In the genomic region with DNA sequence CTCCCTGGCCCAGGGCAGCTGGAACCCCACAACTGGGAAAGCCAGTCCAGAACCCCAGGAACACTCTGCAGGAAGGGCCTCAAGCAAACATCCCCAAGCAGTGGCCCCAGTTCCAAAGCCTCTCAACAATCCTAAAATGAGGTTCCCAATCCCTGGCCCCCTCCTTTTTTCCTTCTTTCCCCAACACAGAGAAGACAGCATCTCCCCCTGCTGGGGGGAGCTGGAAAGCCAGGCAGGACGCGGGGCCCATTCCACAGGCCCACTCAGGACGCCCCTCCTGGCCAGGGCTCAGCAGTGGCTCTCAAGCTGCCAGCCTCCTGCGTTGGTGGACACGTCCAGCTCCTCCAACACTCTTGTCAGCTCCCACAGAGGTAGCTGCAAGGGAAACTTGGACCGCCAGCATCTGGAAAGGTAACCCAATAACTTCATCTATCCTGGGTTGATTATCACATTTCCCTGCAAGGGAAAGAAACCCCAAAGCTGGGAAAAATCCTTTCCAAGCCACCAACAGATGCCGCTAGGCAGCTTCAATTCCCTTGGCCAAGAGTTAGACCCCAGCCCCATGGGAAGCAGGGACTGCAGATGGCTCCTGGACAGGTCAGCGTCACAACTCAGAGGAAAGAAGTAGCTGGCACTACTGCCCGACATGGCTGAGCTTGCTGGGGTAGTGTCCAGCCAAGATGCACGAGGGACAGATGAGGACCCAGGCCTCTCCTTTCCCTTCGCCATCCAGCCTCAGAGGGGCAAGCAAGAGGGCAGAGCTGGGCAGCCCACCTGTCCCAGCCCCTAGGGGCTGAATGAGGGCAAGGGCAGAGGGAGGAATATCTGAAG, we compare ENCODE assay signal across 8 cellular contexts. TPM values are rescaled to one million over a fixed set of nuclear protein-coding genes. Genes with fewer than 3 reads are reported as not detected.
DNase-seq lines count a peak whose midpoint lies in the region; ATAC-seq, FAIRE-seq and TF ChIP-seq lines count a peak whose summit lies in the region.

No MANE protein-coding gene starts in this region.

- ATAC-seq in activated CD8-positive, alpha-beta T cell treated with anti-CD3 and anti-CD28 coated beads, Interleukin-2, amount 10 ng/mL, durations not matched to agents 7 days and 5 days = no peak
- no peak for ATAC-seq in GM21529 (IDR thresholded peaks at IDR 0.05; ENCODE audit: unreplicated experiment)

- no peak overlapping the region for H3K4me3 Mint-ChIP-seq in CD14-positive monocyte
- no peak overlapping the region for H3K4me3 Mint-ChIP-seq in activated CD8-positive, alpha-beta T cell treated with anti-CD3 and anti-CD28 coated beads, Interleukin-2, amount 10 ng/mL, durations not matched to agents 7 days and 5 days

- H3K27me3 Mint-ChIP-seq in CD14-positive monocyte (ENCODE audit: low read depth in 3 of 3) = peaks cover 0 to 2% (median 2%) of the 10 kb centered on the region in 3 donors
- H3K27me3 Mint-ChIP-seq in activated CD8-positive, alpha-beta T cell treated with anti-CD3 and anti-CD28 coated beads, Interleukin-2, amount 10 ng/mL, durations not matched to agents 7 days and 5 days (ENCODE audit: low read depth) = no peaks in the 10 kb centered on the region

- TF ChIP-seq POLR2A in tibial nerve (IDR thresholded peaks at IDR 0.05) (no peak), GM12891 (IDR thresholded peaks at IDR 0.05; ENCODE audit: low read depth, low read length) (no peak)

- POLR2A ChIA-PET in activated CD8-positive, alpha-beta T cell treated with anti-CD3 and anti-CD28 coated beads, Interleukin-2, amount 10 ng/mL, durations not matched to agents 7 days and 5 days (lab: Charles Lee) = no interaction called here

- no peaks in the 10 kb centered on the region for H3K9me3 ChIP-seq in tibial nerve

- peaks cover under 1 to 99% (median 36%) of the 10 kb centered on the region in 4 donors for H3K4me1 ChIP-seq in tibial nerve

- no peak for FAIRE-seq in GM12891 (lab: Jason Lieb, UNC)

- 49 to 53% methylated on average over 11 of the region's 11 CpGs for WGBS in tibial nerve, 2 donors

- H3K27ac ChIP-seq in tibial nerve = peak overlapping the region in 1 of 4 donors; percentile 49

- peaks cover 0 to 46% (median 8%) of the 10 kb centered on the region in 3 donors for H3K36me3 ChIP-seq in tibial nerve

- peak; percentile 78 for TF ChIP-seq CTCF in CD14-positive monocyte (IDR thresholded peaks at IDR 0.05)
- peak; percentile 89 for TF ChIP-seq CTCF in HFF-Myc (IDR thresholded peaks at IDR 0.05; ENCODE audit: low read depth, low read length, missing control alignments)
- TF ChIP-seq CTCF in tibial nerve (IDR thresholded peaks at IDR 0.05) = peak; percentile 35 to 72 (median 63)

- TF ChIP-seq EP300 in tibial nerve (IDR thresholded peaks at IDR 0.05) = no peak

- DNase-seq in CD14-positive monocyte (ENCODE audit: low spot score) = no peak
- no peak for DNase-seq in HFF-Myc (ENCODE audit: extremely low read depth, low read depth)
- DNase-seq in activated CD8-positive, alpha-beta T cell treated with anti-CD3 and anti-CD28 coated beads, Interleukin-2, amount 10 ng/mL, durations not matched to agents 7 days and 5 days = peak; percentile 36
- DNase-seq in hepatic stellate cell (ENCODE audit: low spot score) = peak; percentile 73
- DNase-seq in tibial nerve (ENCODE audit: low spot score in 2 of 2) = no peak
- DNase-seq in NCI-H2029 treated with DMSO at 0.1 percent for 48 hours (lab: John Stamatoyannopoulos, UW) = no peak
- no peak for DNase-seq in GM12891 (ENCODE audit: insufficient read length, low spot score)

- CTCF ChIA-PET in activated CD8-positive, alpha-beta T cell treated with anti-CD3 and anti-CD28 coated beads, Interleukin-2, amount 10 ng/mL, durations not matched to agents 7 days and 5 days (lab: Charles Lee) = interaction anchor here (0.6 to 4.0 kb wide), 16 partner anchors 7 to 398 kb away, joined by 3 to 20 read pairs (median 4); partner anchors contain the start of genes HDAC5 and LSM12

- H3K27me3 ChIP-seq in tibial nerve = no peaks in the 10 kb centered on the region

- peaks cover 40% of the 10 kb centered on the region for H3K4me1 Mint-ChIP-seq in CD14-positive monocyte
- H3K4me1 Mint-ChIP-seq in activated CD8-positive, alpha-beta T cell treated with anti-CD3 and anti-CD28 coated beads, Interleukin-2, amount 10 ng/mL, durations not matched to agents 7 days and 5 days (ENCODE audit: low read depth) = peaks cover 18% of the 10 kb centered on the region

- H3K36me3 Mint-ChIP-seq in CD14-positive monocyte = peaks cover 63 to 64% of the 10 kb centered on the region in 2 donors
- no peaks in the 10 kb centered on the region for H3K36me3 Mint-ChIP-seq in activated CD8-positive, alpha-beta T cell treated with anti-CD3 and anti-CD28 coated beads, Interleukin-2, amount 10 ng/mL, durations not matched to agents 7 days and 5 days (ENCODE audit: low read depth)

- H3K4me3 ChIP-seq in HFF-Myc (replicated peaks; ENCODE audit: low read depth, low read length) = no peak overlapping the region
- no peak overlapping the region for H3K4me3 ChIP-seq in tibial nerve

- no peaks in the 10 kb centered on the region for H3K9me3 Mint-ChIP-seq in CD14-positive monocyte
- no peaks in the 10 kb centered on the region for H3K9me3 Mint-ChIP-seq in activated CD8-positive, alpha-beta T cell treated with anti-CD3 and anti-CD28 coated beads, Interleukin-2, amount 10 ng/mL, durations not matched to agents 7 days and 5 days (ENCODE audit: insufficient read depth)

- H3K27ac Mint-ChIP-seq in CD14-positive monocyte = peak overlapping the region in 2 of 7 donors; percentile 42 to 77
- no peak overlapping the region for H3K27ac Mint-ChIP-seq in activated CD8-positive, alpha-beta T cell treated with anti-CD3 and anti-CD28 coated beads, Interleukin-2, amount 10 ng/mL, durations not matched to agents 7 days and 5 days

- intact Hi-C loops in CD14-positive monocyte (cut with micrococcal nuclease) = no loop called here

TF ChIP-seq in GM12891, 5 proteins besides CTCF, POLR2A, EP300 and RAD21:
- TF ChIP-seq PAX5 (IDR thresholded peaks at IDR 0.05; ENCODE audit: insufficient read depth, low read length, severe bottlenecking) (no peak), POLR2AphosphoS5 (IDR thresholded peaks at IDR 0.05; ENCODE audit: low read depth, low read length) (no peak), SPI1 (IDR thresholded peaks at IDR 0.05; ENCODE audit: low read depth, low read length) (no peak), POU2F2 (IDR thresholded peaks at IDR 0.05; ENCODE audit: low read depth, low read length) (no peak), TAF1 (IDR thresholded peaks at IDR 0.05; ENCODE audit: low read depth, low read length) (no peak)

RNA-seq across cellular contexts. Expression of gene HDAC5, which starts 7.6 kb away (rescaled TPM):
- 10 to 100 TPM; 16.1 to 24.7 TPM for polyA plus RNA-seq in CD14-positive monocyte
- total RNA-seq in activated CD8-positive, alpha-beta T cell treated with anti-CD3 and anti-CD28 coated beads, Interleukin-2, amount 10 ng/mL, durations not matched to agents 7 days and 5 days = 10 to 100 TPM; 24.0 to 24.9 TPM
- total RNA-seq in tibial nerve = 100 to 1,000 TPM in 3 of 4 donors, 10 to 100 TPM in 1; 99.8 to 201 (median 125) TPM
- 16.4 TPM for polyA plus RNA-seq in GM12891 (2012; ENCODE audit: low read depth, missing spikeins)

RNA-seq across cellular contexts. Expression of gene HROB, which starts 25.9 kb away (rescaled TPM):
- under 1 TPM; 0.17 to 0.20 TPM for polyA plus RNA-seq in CD14-positive monocyte
- 10 to 100 TPM; 16.4 to 18.0 TPM for total RNA-seq in activated CD8-positive, alpha-beta T cell treated with anti-CD3 and anti-CD28 coated beads, Interleukin-2, amount 10 ng/mL, durations not matched to agents 7 days and 5 days
- total RNA-seq in tibial nerve = 1 to 10 TPM; 1.5 to 2.7 (median 2.1) TPM
- polyA plus RNA-seq in GM12891 (2012; ENCODE audit: low read depth, missing spikeins) = 6.7 TPM

RNA-seq across cellular contexts. Expression of gene G6PC3, which starts 45.3 kb away (rescaled TPM):
- polyA plus RNA-seq in CD14-positive monocyte = 10 to 100 TPM; 42.4 to 46.4 TPM
- total RNA-seq in activated CD8-positive, alpha-beta T cell treated with anti-CD3 and anti-CD28 coated beads, Interleukin-2, amount 10 ng/mL, durations not matched to agents 7 days and 5 days = 10 to 100 TPM; 19.3 to 19.7 TPM
- 10 to 100 TPM; 24.9 to 68.7 (median 36.2) TPM for total RNA-seq in tibial nerve
- polyA plus RNA-seq in GM12891 (2012; ENCODE audit: low read depth, missing spikeins) = 40.9 TPM

RNA-seq across cellular contexts. Expression of gene LSM12, which starts 49.3 kb away (rescaled TPM):
- 10 to 100 TPM; 64.4 to 65.8 TPM for polyA plus RNA-seq in CD14-positive monocyte
- 10 to 100 TPM; 61.9 to 62.5 TPM for total RNA-seq in activated CD8-positive, alpha-beta T cell treated with anti-CD3 and anti-CD28 coated beads, Interleukin-2, amount 10 ng/mL, durations not matched to agents 7 days and 5 days
- 10 to 100 TPM; 18.2 to 37.2 (median 23.9) TPM for total RNA-seq in tibial nerve
- 33.3 TPM for polyA plus RNA-seq in GM12891 (2012; ENCODE audit: low read depth, missing spikeins)

RNA-seq across cellular contexts. Expression of gene ASB16, which starts 54.7 kb away (rescaled TPM):
- not detected for polyA plus RNA-seq in CD14-positive monocyte
- under 1 TPM; 0.26 to 0.42 TPM for total RNA-seq in activated CD8-positive, alpha-beta T cell treated with anti-CD3 and anti-CD28 coated beads, Interleukin-2, amount 10 ng/mL, durations not matched to agents 7 days and 5 days
- 1 to 10 TPM in 1 of 4 donors, not detected in 3; 2.7 TPM for total RNA-seq in tibial nerve
- 0.83 TPM for polyA plus RNA-seq in GM12891 (2012; ENCODE audit: low read depth, missing spikeins)

Comparison
In these comparisons a context has a peak if more than half of its experiments do, and no peak if none do; other contexts are left out.
1. DNase-seq: peak in activated CD8-positive, alpha-beta T cell treated with anti-CD3 and anti-CD28 coated beads, Interleukin-2, amount 10 ng/mL, durations not matched to agents 7 days and 5 days (single experiment) and hepatic stellate cell (single experiment); none in CD14-positive monocyte (single experiment), HFF-Myc (single experiment), tibial nerve (0 of 2), NCI-H2029 treated with DMSO at 0.1 percent for 48 hours (single experiment) and GM12891 (single experiment).
2. RNA of gene HROB, which starts 25.9 kb away (total RNA-seq): 16.4 to 18.0 TPM in activated CD8-positive, alpha-beta T cell treated with anti-CD3 and anti-CD28 coated beads, Interleukin-2, amount 10 ng/mL, durations not matched to agents 7 days and 5 days; 1.5 to 2.7 TPM in tibial nerve; every median in the first group is over 4 times any median in the second.
3. Peak in every context shown above with its lines, with median percentiles within 50 percentile points of each other: CTCF ChIP-seq.